In the genomic region with DNA sequence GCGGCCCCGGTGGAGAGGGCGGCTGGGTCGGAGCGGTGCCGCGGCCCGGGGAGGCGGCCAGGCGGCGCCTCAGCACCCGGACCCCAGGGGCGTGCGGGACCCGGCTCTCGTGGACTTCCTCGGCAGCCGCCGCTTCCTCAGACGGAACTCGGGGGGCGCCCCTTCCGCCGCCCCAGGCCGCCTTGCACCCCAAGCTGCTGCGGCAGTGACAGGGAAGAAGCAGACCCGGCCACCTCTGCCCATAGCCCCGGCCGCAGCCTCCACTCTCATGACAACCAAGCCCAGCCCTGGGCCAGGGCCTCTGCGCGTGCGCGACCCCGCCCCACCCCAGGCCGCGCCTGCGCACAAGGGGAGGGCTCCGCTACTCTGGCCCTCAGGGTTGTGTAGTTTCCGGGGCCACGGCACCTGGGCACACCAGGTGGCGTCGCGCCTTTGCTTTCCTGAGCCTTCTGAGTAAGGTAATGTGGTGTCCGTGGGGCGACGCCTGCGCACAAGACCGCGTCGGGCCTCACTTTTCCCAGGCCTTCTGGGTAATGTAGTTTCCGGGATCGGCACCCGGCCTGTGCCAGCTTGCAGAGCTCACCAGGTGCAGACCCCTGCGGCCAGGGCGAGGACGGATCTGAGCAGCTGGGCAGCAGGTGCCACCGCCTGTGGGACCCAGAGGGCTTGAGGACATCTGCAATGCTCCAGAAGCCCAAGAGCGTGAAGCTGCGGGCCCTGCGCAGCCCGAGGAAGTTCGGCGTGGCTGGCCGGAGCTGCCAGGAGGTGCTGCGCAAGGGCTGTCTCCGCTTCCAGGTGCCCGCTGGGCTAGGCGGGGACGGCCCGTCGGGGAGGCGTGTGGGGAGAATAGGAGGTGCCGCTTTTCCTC, we compare ENCODE assay signal across 8 cellular contexts. TPM values are rescaled to one million over a fixed set of nuclear protein-coding genes. Genes with fewer than 3 reads are reported as not detected.
DNase-seq lines count a peak whose midpoint lies in the region; ATAC-seq and TF ChIP-seq lines count a peak whose summit lies in the region.

TSS of gene CEP104 (minus strand) at position 289 of the 868 bp plus-strand sequence. CDS start 4,804 bp downstream, outside the sequence.
A gene with protein sequence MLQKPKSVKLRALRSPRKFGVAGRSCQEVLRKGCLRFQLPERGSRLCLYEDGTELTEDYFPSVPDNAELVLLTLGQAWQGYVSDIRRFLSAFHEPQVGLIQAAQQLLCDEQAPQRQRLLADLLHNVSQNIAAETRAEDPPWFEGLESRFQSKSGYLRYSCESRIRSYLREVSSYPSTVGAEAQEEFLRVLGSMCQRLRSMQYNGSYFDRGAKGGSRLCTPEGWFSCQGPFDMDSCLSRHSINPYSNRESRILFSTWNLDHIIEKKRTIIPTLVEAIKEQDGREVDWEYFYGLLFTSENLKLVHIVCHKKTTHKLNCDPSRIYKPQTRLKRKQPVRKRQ (plus strand): TSS at position 554 of the 868 bp plus-strand sequence. CDS start 128 bp downstream, at position 682.

- TF ChIP-seq CTCF in GM12874 (IDR thresholded peaks at IDR 0.05; ENCODE audit: insufficient read depth, low read depth, low read length) (peak; percentile 57), left ventricle myocardium inferior (IDR thresholded peaks at IDR 0.05; ENCODE audit: borderline replicate concordance) (no peak), progenitor cell of endocrine pancreas (IDR thresholded peaks at IDR 0.05; ENCODE audit: unreplicated experiment) (peak; percentile 47)

- DNase-seq in NCI-H1436 (lab: John Stamatoyannopoulos, UW), result peak; percentile 94
- peak; percentile 96 to 98 (median 97) for DNase-seq in T-helper 1 cell
- DNase-seq in amniotic stem cell (lab: John Stamatoyannopoulos, UW), result peak; percentile 45
- peak; percentile 90 for DNase-seq in left ventricle myocardium inferior
- DNase-seq in progenitor cell of endocrine pancreas (ENCODE audit: low spot score, unreplicated experiment), result peak; percentile 98

- H3K36me3 Mint-ChIP-seq in progenitor cell of endocrine pancreas (ENCODE audit: insufficient read depth), result no peaks in the 10 kb centered on the region

- peaks cover 41% of the 10 kb centered on the region for H3K4me1 ChIP-seq in left ventricle myocardium inferior
- H3K4me1 ChIP-seq in urinary bladder (ENCODE audit: insufficient read depth), result peaks cover 1% of the 10 kb centered on the region

- H3K27me3 ChIP-seq in left ventricle myocardium inferior (ENCODE audit: low read depth), result no peaks in the 10 kb centered on the region

- no peaks in the 10 kb centered on the region for H3K9me3 Mint-ChIP-seq in progenitor cell of endocrine pancreas (ENCODE audit: low read depth)

- ATAC-seq in HG02763 (IDR thresholded peaks at IDR 0.05; ENCODE audit: unreplicated experiment), result peak; percentile 95

- H3K4me3 ChIP-seq in left ventricle myocardium inferior (peak within 1 kb of the TSS; percentile 83), urinary bladder (ENCODE audit: low read depth, low read length) (peak within 1 kb of the TSS; percentile 99)

- under 1% methylated on average over 72 of the region's 73 CpGs for WGBS in urinary bladder

- peak within 1 kb of the TSS; percentile 96 for H3K27ac Mint-ChIP-seq in progenitor cell of endocrine pancreas

- no peaks in the 10 kb centered on the region for H3K9me3 ChIP-seq in left ventricle myocardium inferior (replicated peaks)

- H3K36me3 ChIP-seq in left ventricle myocardium inferior, result peaks cover 5% of the 10 kb centered on the region
- no peaks in the 10 kb centered on the region for H3K36me3 ChIP-seq in urinary bladder (ENCODE audit: insufficient read depth)

- H3K27ac ChIP-seq in left ventricle myocardium inferior (replicated peaks) (peak within 1 kb of the TSS; percentile 79), urinary bladder (ENCODE audit: low read depth) (peak within 1 kb of the TSS; percentile 81)

- intact Hi-C loops in left ventricle myocardium inferior (cut with micrococcal nuclease), result no loop called here

- H3K4me1 Mint-ChIP-seq in progenitor cell of endocrine pancreas (ENCODE audit: low read depth), result peaks cover 15% of the 10 kb centered on the region

- peak within 1 kb of the TSS; percentile 98 for H3K4me3 Mint-ChIP-seq in progenitor cell of endocrine pancreas (ENCODE audit: low read depth)

- no peaks in the 10 kb centered on the region for H3K27me3 Mint-ChIP-seq in progenitor cell of endocrine pancreas

RNA-seq across cellular contexts. Expression of gene CEP104, which starts in this region (rescaled TPM):
- total RNA-seq in left ventricle myocardium inferior, result 32.2 TPM
- total RNA-seq in progenitor cell of endocrine pancreas, result 43.8 and 47.7 TPM in 2 replicates
- 20.3 TPM for total RNA-seq in urinary bladder
- 17.0 TPM for polyA plus RNA-seq in urinary bladder

RNA-seq across cellular contexts. Expression of the second gene that starts in this region (rescaled TPM):
- 3.3 TPM for total RNA-seq in left ventricle myocardium inferior
- total RNA-seq in progenitor cell of endocrine pancreas, result 11.5 and 11.9 TPM in 2 replicates
- 8.5 TPM for total RNA-seq in urinary bladder
- 6.7 TPM for polyA plus RNA-seq in urinary bladder

Comparison
In these comparisons a context has a peak if more than half of its experiments do, and no peak if none do; other contexts are left out.
1. Peak in every context shown above with its lines: DNase-seq, ATAC-seq, H3K4me3 ChIP-seq and H3K27ac ChIP-seq.
2. DNase-seq: peak in every context shown above with its lines; median percentile 98 in progenitor cell of endocrine pancreas; 97 in T-helper 1 cell; 94 in NCI-H1436; 90 in left ventricle myocardium inferior; 45 in amniotic stem cell.